In the genomic region with DNA sequence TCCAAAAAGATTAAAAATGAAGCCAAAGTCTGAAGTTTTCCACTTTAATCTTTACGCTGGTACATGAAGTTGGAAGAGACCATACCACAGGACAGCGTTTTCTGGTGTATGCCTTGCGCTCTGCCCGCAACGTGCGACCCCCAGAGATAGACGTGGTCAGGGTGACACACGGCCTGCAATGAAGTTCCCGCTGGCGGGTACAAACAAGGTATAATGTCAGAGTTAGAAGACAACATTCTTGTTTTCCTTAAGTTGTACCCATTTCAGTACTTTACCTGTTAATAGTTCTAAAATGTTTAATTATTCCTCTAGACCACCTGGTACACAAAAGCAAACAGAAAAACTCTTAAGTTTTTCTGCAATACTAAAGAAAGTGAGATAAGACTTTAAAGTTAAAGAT, we compare ENCODE assay signal across 19 cellular contexts. TPM values are rescaled to one million over a fixed set of nuclear protein-coding genes. Genes with fewer than 3 reads are reported as not detected.
DNase-seq lines count a peak whose midpoint lies in the region; ATAC-seq and TF ChIP-seq lines count a peak whose summit lies in the region.
"Had no signal": no experiment of that assay in that cellular context is flagged by ENCODE, and none has a peak within 500 bp of the region (broad histone marks: within the 10 kb centered on the region; RNA-seq: fewer than 3 reads in every experiment).

No MANE protein-coding gene starts in this region.

- ATAC-seq in WTC11 (no peak), HG03175 (IDR thresholded peaks at IDR 0.05; ENCODE audit: unreplicated experiment) (no peak)
- ATAC-seq: heart left ventricle, pancreas had no signal

- H3K4me1 Mint-ChIP-seq in activated T-cell treated with anti-CD3 and anti-CD28 coated beads, Interleukin-2, amount 50 U/mL, for 24 hours (ENCODE audit: low read depth) = peaks cover 48% of the 10 kb centered on the region
- peaks cover 32% of the 10 kb centered on the region for H3K4me1 Mint-ChIP-seq in WTC11
- H3K4me1 Mint-ChIP-seq in activated CD4-positive, alpha-beta T cell treated with anti-CD3 and anti-CD28 coated beads, Interleukin-2, amount 10 ng/mL, durations not matched to agents 7 days and 5 days = peaks cover 42% of the 10 kb centered on the region

- H2AFZ ChIP-seq in fibroblast of lung (ENCODE audit: low read length) (no peak overlapping the region), smooth muscle cell (ENCODE audit: low read depth) (no peak overlapping the region)

- H3K4me2 ChIP-seq in fibroblast of lung (ENCODE audit: extremely low read depth, insufficient read depth, low read length) = peak overlapping the region; percentile 99
- H3K4me2 ChIP-seq in smooth muscle cell = peak overlapping the region; percentile 93

- H3K9ac ChIP-seq in fibroblast of lung (ENCODE audit: insufficient read depth, low read length) = no peak overlapping the region
- H3K9ac ChIP-seq in smooth muscle cell (ENCODE audit: low read depth) = no peak overlapping the region
- H3K9ac ChIP-seq: BLaER1 had no signal

- POLR2A ChIA-PET in WTC11 (lab: Charles Lee) = no interaction called here
- POLR2A ChIA-PET in activated CD4-positive, alpha-beta T cell treated with anti-CD3 and anti-CD28 coated beads, Interleukin-2, amount 10 ng/mL, durations not matched to agents 7 days and 5 days (lab: Charles Lee) = no interaction called here

- peak overlapping the region; percentile 100 for H3K4me3 Mint-ChIP-seq in activated T-cell treated with anti-CD3 and anti-CD28 coated beads, Interleukin-2, amount 50 U/mL, for 24 hours
- H3K4me3 Mint-ChIP-seq in WTC11 = peak overlapping the region; percentile 12; the same call in 1 of the 2 replicates
- H3K4me3 Mint-ChIP-seq in activated CD4-positive, alpha-beta T cell treated with anti-CD3 and anti-CD28 coated beads, Interleukin-2, amount 10 ng/mL, durations not matched to agents 7 days and 5 days = no peak overlapping the region

- no peaks in the 10 kb centered on the region for H3K27me3 Mint-ChIP-seq in activated T-cell treated with anti-CD3 and anti-CD28 coated beads, Interleukin-2, amount 50 U/mL, for 24 hours
- H3K27me3 Mint-ChIP-seq in WTC11 (ENCODE audit: low read depth) = no peaks in the 10 kb centered on the region; the same call in 1 of the 2 replicates
- no peaks in the 10 kb centered on the region for H3K27me3 Mint-ChIP-seq in activated CD4-positive, alpha-beta T cell treated with anti-CD3 and anti-CD28 coated beads, Interleukin-2, amount 10 ng/mL, durations not matched to agents 7 days and 5 days

- peaks cover 16% of the 10 kb centered on the region for H3K4me1 ChIP-seq in fibroblast of lung (ENCODE audit: control insufficient read depth, extremely low read depth, insufficient read depth, low read length)
- H3K4me1 ChIP-seq in smooth muscle cell (ENCODE audit: low read depth) = peaks cover 29% of the 10 kb centered on the region

- 95% methylated on average over 10 of the region's 10 CpGs for WGBS in smooth muscle cell (ENCODE audit: low lambda C conversion rate)

- H3K9me3 ChIP-seq in fibroblast of lung (ENCODE audit: control insufficient read depth, insufficient read depth, low read depth, low read length) (no peaks in the 10 kb centered on the region), smooth muscle cell (replicated peaks; ENCODE audit: low read depth) (no peaks in the 10 kb centered on the region)
- H3K9me3 ChIP-seq: ascending aorta, BLaER1, heart left ventricle, pancreas, sigmoid colon, SJSA1, upper lobe of left lung had no signal

- H3K36me3 ChIP-seq in fibroblast of lung (ENCODE audit: control insufficient read depth, insufficient read depth, low read length) (peaks cover 24% of the 10 kb centered on the region), smooth muscle cell (ENCODE audit: low read depth) (peaks cover 25% of the 10 kb centered on the region)

- H3K79me2 ChIP-seq in fibroblast of lung (ENCODE audit: control insufficient read depth, insufficient read depth, low read length) = peaks cover 49% of the 10 kb centered on the region
- peaks cover 46% of the 10 kb centered on the region for H3K79me2 ChIP-seq in smooth muscle cell (ENCODE audit: low read depth)

- H3K27ac Mint-ChIP-seq in activated T-cell treated with anti-CD3 and anti-CD28 coated beads, Interleukin-2, amount 50 U/mL, for 24 hours = peak overlapping the region; percentile 91
- H3K27ac Mint-ChIP-seq in WTC11 = peak overlapping the region; percentile 77
- H3K27ac Mint-ChIP-seq in activated CD4-positive, alpha-beta T cell treated with anti-CD3 and anti-CD28 coated beads, Interleukin-2, amount 10 ng/mL, durations not matched to agents 7 days and 5 days = no peak overlapping the region

- H3F3A ChIP-seq in smooth muscle cell (ENCODE audit: low read depth) = peaks cover 62% of the 10 kb centered on the region

- CTCF ChIA-PET in WTC11 (lab: Charles Lee) = no interaction called here
- CTCF ChIA-PET in activated CD4-positive, alpha-beta T cell treated with anti-CD3 and anti-CD28 coated beads, Interleukin-2, amount 10 ng/mL, durations not matched to agents 7 days and 5 days (lab: Charles Lee) = no interaction called here

- H4K20me1 ChIP-seq in fibroblast of lung (ENCODE audit: control insufficient read depth, extremely low read depth, insufficient read depth, low read length) = peaks cover 29% of the 10 kb centered on the region
- H4K20me1 ChIP-seq in smooth muscle cell (ENCODE audit: low read depth) = peaks cover 76% of the 10 kb centered on the region

- DNase-seq in activated T-cell treated with anti-CD3 and anti-CD28 coated beads, Interleukin-2, amount 50 U/mL, for 24 hours = no peak
- DNase-seq in activated T-cell treated with anti-CD3 and anti-CD28 coated beads, Interleukin-2, amount 50 U/mL, for 48 hours = no peak
- DNase-seq in WTC11 (ENCODE audit: low spot score) (no peak), fibroblast of lung (ENCODE audit: low read depth in 2 of 2) (no peak), smooth muscle cell (lab: John Stamatoyannopoulos, UW; ENCODE audit: unreplicated experiment) (no peak), KG1 (lab: John Stamatoyannopoulos, UW) (no peak)
- DNase-seq in activated CD4-positive, alpha-beta T cell treated with anti-CD3 and anti-CD28 coated beads, Interleukin-2, amount 10 ng/mL, durations not matched to agents 7 days and 5 days = no peak
- DNase-seq: activated gamma-delta T cell; cerebellar nuclear complex; effector memory CD4-positive, alpha-beta T cell; heart left ventricle; pancreas; sigmoid colon; stimulated activated CD4-positive, alpha-beta T cell treated with anti-CD3 and anti-CD28 coated beads, Interleukin-2, amount 100 ng/mL, for 24 hours; upper lobe of left lung had no signal

- H3K27me3 ChIP-seq in fibroblast of lung (ENCODE audit: control insufficient read depth, insufficient read depth, low read length) (no peaks in the 10 kb centered on the region), smooth muscle cell (ENCODE audit: low read depth) (no peaks in the 10 kb centered on the region)
- H3K27me3 ChIP-seq: ascending aorta, BLaER1, heart left ventricle, pancreas, sigmoid colon, SJSA1, upper lobe of left lung had no signal

- no peaks in the 10 kb centered on the region for H3K9me3 Mint-ChIP-seq in activated T-cell treated with anti-CD3 and anti-CD28 coated beads, Interleukin-2, amount 50 U/mL, for 24 hours
- no peaks in the 10 kb centered on the region for H3K9me3 Mint-ChIP-seq in WTC11
- no peaks in the 10 kb centered on the region for H3K9me3 Mint-ChIP-seq in activated CD4-positive, alpha-beta T cell treated with anti-CD3 and anti-CD28 coated beads, Interleukin-2, amount 10 ng/mL, durations not matched to agents 7 days and 5 days

- peaks cover 78% of the 10 kb centered on the region for H3K36me3 Mint-ChIP-seq in activated T-cell treated with anti-CD3 and anti-CD28 coated beads, Interleukin-2, amount 50 U/mL, for 24 hours (ENCODE audit: low read depth)
- H3K36me3 Mint-ChIP-seq in WTC11 = peaks cover 58% of the 10 kb centered on the region
- peaks cover 69% of the 10 kb centered on the region for H3K36me3 Mint-ChIP-seq in activated CD4-positive, alpha-beta T cell treated with anti-CD3 and anti-CD28 coated beads, Interleukin-2, amount 10 ng/mL, durations not matched to agents 7 days and 5 days (ENCODE audit: low read depth)

- TF ChIP-seq CTCF in WTC11 (IDR thresholded peaks at IDR 0.05) (no peak), fibroblast of lung (conservative IDR thresholded peaks at IDR 0.05 in 1 of 2, IDR thresholded peaks at IDR 0.05 in 1 of 2; ENCODE audit: low read depth in 1 of 2, low read length in 2 of 2) (no peak), smooth muscle cell (IDR thresholded peaks at IDR 0.05; ENCODE audit: borderline replicate concordance, insufficient read depth, poor library complexity, severe bottlenecking) (no peak)

- no peak overlapping the region for H3K27ac ChIP-seq in fibroblast of lung (ENCODE audit: insufficient read depth, low read length)
- H3K27ac ChIP-seq in smooth muscle cell (ENCODE audit: low read depth) = peak overlapping the region; percentile 8
- H3K27ac ChIP-seq: ascending aorta, BLaER1, heart left ventricle, pancreas, sigmoid colon, SJSA1, upper lobe of left lung had no signal

- H3K4me3 ChIP-seq in fibroblast of lung (replicated peaks in 1 of 4; ENCODE audit: control extremely low read depth in 1 of 4, insufficient read depth in 1 of 4, low read depth in 3 of 4, low read length in 4 of 4) (no peak overlapping the region), smooth muscle cell (peak overlapping the region; percentile 91)
- H3K4me3 ChIP-seq: pancreas, sigmoid colon, SJSA1, upper lobe of left lung had no signal

RNA-seq across cellular contexts. Expression of gene HNRNPDL, which starts 4.8 kb away (rescaled TPM):
- total RNA-seq in WTC11 (2021) = 346 to 361 TPM (median 359 TPM) in 3 replicates
- 160 and 161 TPM in 2 replicates for total RNA-seq in fibroblast of lung
- 381 and 461 TPM in 2 replicates for polyA plus RNA-seq in fibroblast of lung
- 318 and 342 TPM in 2 replicates for polyA plus RNA-seq in fibroblast of lung (2012)
- 1.6 and 3.5 TPM in 2 replicates for polyA minus RNA-seq in fibroblast of lung (ENCODE audit: low replicate concordance)
- total RNA-seq in smooth muscle cell = 279 and 283 TPM in 2 replicates
- 144 and 169 TPM in 2 replicates for polyA plus RNA-seq in smooth muscle cell
- total RNA-seq in activated CD4-positive, alpha-beta T cell treated with anti-CD3 and anti-CD28 coated beads, Interleukin-2, amount 10 ng/mL, durations not matched to agents 7 days and 5 days = 100 to 1,000 TPM; 311 to 320 TPM

RNA-seq across cellular contexts. Expression of gene ENOPH1, which starts 4.9 kb away (rescaled TPM):
- 72.3 to 78.3 TPM (median 75.0 TPM) in 3 replicates for total RNA-seq in WTC11 (2021)
- 36.5 and 43.6 TPM in 2 replicates for total RNA-seq in fibroblast of lung
- 17.1 and 22.0 TPM in 2 replicates for polyA plus RNA-seq in fibroblast of lung
- polyA plus RNA-seq in fibroblast of lung (2012) = 27.0 and 34.2 TPM in 2 replicates
- 1.1 and 9.8 TPM in 2 replicates for polyA minus RNA-seq in fibroblast of lung (ENCODE audit: low replicate concordance)
- total RNA-seq in smooth muscle cell = 39.1 and 54.5 TPM in 2 replicates
- 27.4 and 36.2 TPM in 2 replicates for polyA plus RNA-seq in smooth muscle cell
- total RNA-seq in activated CD4-positive, alpha-beta T cell treated with anti-CD3 and anti-CD28 coated beads, Interleukin-2, amount 10 ng/mL, durations not matched to agents 7 days and 5 days = 10 to 100 TPM; 32.7 to 34.6 TPM

RNA-seq across cellular contexts. Expression of gene HNRNPD, which starts 51.7 kb away (rescaled TPM):
- total RNA-seq in WTC11 (2021) (493 to 580 TPM (median 496 TPM) in 3 replicates), fibroblast of lung (20.8 and 24.1 TPM in 2 replicates), smooth muscle cell (58.7 and 59.2 TPM in 2 replicates)
- polyA plus RNA-seq in fibroblast of lung (58.6 and 79.8 TPM in 2 replicates), smooth muscle cell (162 and 207 TPM in 2 replicates)
- 248 and 327 TPM in 2 replicates for polyA plus RNA-seq in fibroblast of lung (2012)
- 6.3 and 9.4 TPM in 2 replicates for polyA minus RNA-seq in fibroblast of lung (ENCODE audit: low replicate concordance)
- total RNA-seq in activated CD4-positive, alpha-beta T cell treated with anti-CD3 and anti-CD28 coated beads, Interleukin-2, amount 10 ng/mL, durations not matched to agents 7 days and 5 days = 100 to 1,000 TPM; 368 to 430 TPM
